Comparison of ENCODE assay signal across 24 cellular contexts in the genomic region with DNA sequence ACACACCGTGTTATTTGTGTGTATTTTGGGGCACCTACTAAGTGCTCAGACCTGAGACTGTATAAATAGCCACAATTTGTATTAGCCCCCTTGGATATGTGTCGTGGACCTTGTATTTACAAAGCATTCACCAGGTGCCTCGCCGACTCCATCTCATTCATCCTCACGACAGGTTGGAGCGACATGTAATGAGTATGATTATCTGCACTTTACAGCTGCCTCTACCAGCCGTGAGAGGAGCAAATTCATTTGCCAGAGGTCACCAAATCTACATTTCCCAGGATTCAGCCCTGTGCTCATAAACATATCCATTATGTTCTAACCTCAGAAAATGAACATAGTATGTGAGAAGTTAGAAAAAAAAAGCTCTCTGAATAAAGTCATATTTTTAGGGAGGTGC.
"Had no signal": no experiment of that assay in that cellular context is flagged by ENCODE, and none has a peak within 500 bp of the region (broad histone marks: within the 10 kb centered on the region; RNA-seq: fewer than 3 reads in every experiment).

No MANE protein-coding gene starts in this region.

- ATAC-seq: activated T-cell treated with anti-CD3 and anti-CD28 coated beads, Interleukin-2, amount 50 U/mL, for 72 hours; gastroesophageal sphincter; naive thymus-derived CD4-positive, alpha-beta T cell; right lobe of liver; stimulated activated effector memory CD8-positive, alpha-beta T cell treated with anti-CD3 and anti-CD28 coated beads, Interleukin-12 subunit alpha, Interleukin-12 subunit beta, amount 100 ng/mL, for 72 hours; stimulated activated naive CD8-positive, alpha-beta T cell treated with anti-CD3 and anti-CD28 coated beads, Interleukin-15, amount 100 ng/mL, for 72 hours had no signal

- H3K4me3 ChIP-seq: breast epithelium, gastroesophageal sphincter, left ventricle myocardium inferior, neural progenitor cell, right lobe of liver, skin epidermis, tibial artery had no signal

- H3K36me3 ChIP-seq: breast epithelium, gastroesophageal sphincter, left ventricle myocardium inferior, neural progenitor cell, right lobe of liver, tibial artery had no signal

- H3K9ac ChIP-seq: neural progenitor cell had no signal

- H3K4me1 ChIP-seq: breast epithelium, gastroesophageal sphincter, right lobe of liver, tibial artery had no signal

- DNase-seq: activated CD4-positive, alpha-beta memory T cell treated with anti-CD3 and anti-CD28 coated beads for 36 hours; activated CD4-positive, alpha-beta T cell treated with anti-CD3 and anti-CD28 coated beads for 48 hours; activated CD4-positive, CD25-positive, alpha-beta regulatory T cell; activated effector memory CD4-positive, alpha-beta T cell treated with Interleukin-2 at 50 U/mL for 16 hours; activated naive CD4-positive, alpha-beta T cell treated with anti-CD3 and anti-CD28 coated beads for 36 hours; activated naive CD8-positive, alpha-beta T cell treated with anti-CD3 and anti-CD28 coated beads, Interleukin-2, amount 10 ng/mL, durations not matched to agents 7 days and 5 days; activated T-cell treated with anti-CD3 and anti-CD28 coated beads, Interleukin-2, amount 50 U/mL, for 72 hours; amniotic stem cell; cortex of kidney; endodermal cell; head of caudate nucleus; hypothalamus; left ventricle myocardium inferior; naive thymus-derived CD4-positive, alpha-beta T cell; posterior cingulate gyrus; right lobe of liver; stimulated activated CD4-positive, alpha-beta T cell treated with anti-CD3 and anti-CD28 coated beads, Interleukin-1b, Interleukin-23, amount 100 ng/mL, for 48 hours; stimulated activated naive CD8-positive, alpha-beta T cell treated with anti-CD3 and anti-CD28 coated beads, Interleukin-15, amount 100 ng/mL, for 72 hours; tibial artery had no signal

- H3K9me3 ChIP-seq: breast epithelium, gastroesophageal sphincter, left ventricle myocardium inferior, right lobe of liver, tibial artery had no signal

- H3K27me3 ChIP-seq: breast epithelium, gastroesophageal sphincter, neural progenitor cell, right lobe of liver, tibial artery had no signal

- H3K27ac ChIP-seq: breast epithelium, gastroesophageal sphincter, left ventricle myocardium inferior, neural progenitor cell, right lobe of liver, skin epidermis, tibial artery had no signal

- H3K4me2 ChIP-seq: neural progenitor cell had no signal
